In the genomic region with DNA sequence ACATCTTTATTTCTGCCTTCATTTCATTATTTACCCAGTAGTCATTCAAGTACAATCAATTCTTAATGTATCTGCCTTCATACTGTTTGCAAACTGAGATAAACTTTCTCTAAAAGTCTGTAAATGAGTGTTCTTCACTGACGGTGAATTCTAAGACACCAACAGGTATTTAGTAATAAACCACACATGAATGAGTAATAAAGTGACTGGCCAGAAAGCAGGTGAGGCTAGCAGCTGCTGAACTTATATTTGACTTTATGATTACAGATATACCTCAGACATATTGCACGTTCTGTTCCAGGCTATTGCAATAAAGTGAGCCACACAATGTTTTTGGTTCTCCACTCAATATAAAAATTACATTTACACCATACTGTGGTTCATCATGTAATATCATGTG, we compare ENCODE assay signal across 27 cellular contexts.
"Had no signal": no experiment of that assay in that cellular context is flagged by ENCODE, and none has a peak within 500 bp of the region (broad histone marks: within the 10 kb centered on the region; RNA-seq: fewer than 3 reads in every experiment).

No MANE protein-coding gene starts in this region.

- H3K4me1 ChIP-seq: ascending aorta, esophagus squamous epithelium, gastroesophageal sphincter, heart right ventricle had no signal

- H3K4me3 ChIP-seq: ascending aorta, esophagus squamous epithelium, gastroesophageal sphincter, heart right ventricle had no signal

- H3K27ac ChIP-seq: ascending aorta, epithelial cell of prostate, esophagus squamous epithelium, gastroesophageal sphincter, heart right ventricle had no signal

- DNase-seq: activated CD4-positive, alpha-beta memory T cell treated with anti-CD3 and anti-CD28 coated beads for 36 hours; activated CD4-positive, alpha-beta T cell treated with anti-CD3 and anti-CD28 coated beads for 36 hours; activated CD4-positive, alpha-beta T cell treated with anti-CD3 and anti-CD28 coated beads, Interleukin-2, amount 10 ng/mL, durations not matched to agents 24 days and 14 days; activated CD4-positive, CD25-positive, alpha-beta regulatory T cell; activated CD4-positive, CD25-positive, alpha-beta regulatory T cell treated with anti-CD3 and anti-CD28 coated beads, Interleukin-2, amount 50 U/mL, for 72 hours; activated CD8-positive, alpha-beta memory T cell treated with anti-CD3 and anti-CD28 coated beads, Interleukin-2, amount 10 ng/mL, durations not matched to agents 7 days and 5 days; activated CD8-positive, alpha-beta memory T cell treated with anti-CD3 and anti-CD28 coated beads, Interleukin-2, amount 50 U/mL, for 4 hours; activated CD8-positive, alpha-beta T cell treated with anti-CD3 and anti-CD28 coated beads, Interleukin-2, amount 10 ng/mL, durations not matched to agents 7 days and 5 days; activated gamma-delta T cell; activated naive CD4-positive, alpha-beta T cell; activated naive CD4-positive, alpha-beta T cell treated with anti-CD3 and anti-CD28 coated beads, Interleukin-2, amount 10 ng/mL, durations not matched to agents 7 days and 5 days; activated naive CD8-positive, alpha-beta T cell treated with anti-CD3 and anti-CD28 coated beads, Interleukin-2, amount 10 ng/mL, durations not matched to agents 7 days and 5 days; activated T-cell treated with anti-CD3 and anti-CD28 coated beads, Interleukin-2, amount 50 U/mL, for 24 hours; activated T-cell treated with anti-CD3 and anti-CD28 coated beads, Interleukin-2, amount 50 U/mL, for 72 hours; caudate nucleus; cortex of kidney; dermis blood vessel endothelial cell; effector CD4-positive, alpha-beta T cell; effector memory CD8-positive, alpha-beta T cell; esophagus squamous epithelium; foreskin melanocyte; heart right ventricle; T-helper 2 cell had no signal

- H3K9me3 ChIP-seq: ascending aorta, esophagus squamous epithelium, gastroesophageal sphincter had no signal

- ATAC-seq: activated CD4-positive, alpha-beta T cell treated with anti-CD3 and anti-CD28 coated beads for 36 hours; activated CD8-positive, alpha-beta memory T cell treated with anti-CD3 and anti-CD28 coated beads, Interleukin-2, amount 10 ng/mL, durations not matched to agents 7 days and 5 days; activated CD8-positive, alpha-beta T cell treated with anti-CD3 and anti-CD28 coated beads, Interleukin-2, amount 10 ng/mL, durations not matched to agents 7 days and 5 days; activated naive CD4-positive, alpha-beta T cell treated with anti-CD3 and anti-CD28 coated beads, Interleukin-2, amount 50 U/mL, for 72 hours; activated T-cell treated with anti-CD3 and anti-CD28 coated beads, Interleukin-2, amount 50 U/mL, for 72 hours; effector memory CD8-positive, alpha-beta T cell; gastroesophageal sphincter; heart right ventricle had no signal

- H3K36me3 ChIP-seq: ascending aorta, esophagus squamous epithelium, gastroesophageal sphincter, heart right ventricle had no signal

- H3K27me3 ChIP-seq: ascending aorta, esophagus squamous epithelium, gastroesophageal sphincter, heart right ventricle had no signal
